Comparison of ENCODE assay signal across 13 cellular contexts in the genomic region with DNA sequence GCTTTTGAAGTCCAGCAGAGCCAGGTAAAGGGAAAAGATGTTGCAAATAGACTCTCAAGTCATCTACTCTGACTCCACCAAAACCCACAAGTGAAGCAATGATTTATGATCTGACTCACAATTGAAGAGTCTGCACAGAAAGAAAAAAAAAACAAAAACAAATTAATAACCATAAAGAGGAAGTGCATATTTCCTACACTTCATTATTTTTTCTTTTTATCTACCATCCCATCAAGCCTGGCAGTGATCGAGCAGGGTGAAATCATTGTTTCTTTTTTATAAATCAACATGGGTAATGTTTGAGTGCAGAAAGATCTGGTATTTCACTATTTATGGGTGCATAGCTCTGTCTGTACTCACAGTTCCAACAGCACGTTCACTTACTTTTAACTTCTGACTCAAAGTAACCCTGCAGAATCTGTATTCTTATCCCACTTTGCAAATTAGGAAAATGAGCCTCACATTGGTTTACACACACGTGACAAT.
A peak's percentile ranks its signal among the peaks of the same experiment; 100 is the strongest.
DNase-seq lines count a peak whose midpoint lies in the region; ATAC-seq and TF ChIP-seq lines count a peak whose summit lies in the region.
"Had no signal": no experiment of that assay in that cellular context is flagged by ENCODE, and none has a peak within 500 bp of the region (broad histone marks: within the 10 kb centered on the region; RNA-seq: fewer than 3 reads in every experiment).

No MANE protein-coding gene starts in this region.

- no peaks in the 10 kb centered on the region for H3K27me3 Mint-ChIP-seq in osteocyte (ENCODE audit: unreplicated experiment)
- no peaks in the 10 kb centered on the region for H3K27me3 Mint-ChIP-seq in activated T-helper 2 cell treated with anti-CD3 and anti-CD28 coated beads, Interferon-gamma antibody, Interleukin-2, Interleukin-4, amounts not matched to agents 10 μg/mL and 5 μg/mL and 100 μg/mL, durations not matched to agents 14 hours and 24 hours and 36 hours (ENCODE audit: low read depth)

- H3K4me3 Mint-ChIP-seq in osteocyte (ENCODE audit: unreplicated experiment): no peak overlapping the region
- no peak overlapping the region for H3K4me3 Mint-ChIP-seq in activated T-helper 2 cell treated with anti-CD3 and anti-CD28 coated beads, Interferon-gamma antibody, Interleukin-2, Interleukin-4, amounts not matched to agents 10 μg/mL and 5 μg/mL and 100 μg/mL, durations not matched to agents 14 hours and 24 hours and 36 hours (ENCODE audit: low read depth)
- H3K4me3 Mint-ChIP-seq: WTC11 had no signal

- peak overlapping the region; percentile 67 for H3K27ac Mint-ChIP-seq in osteocyte (ENCODE audit: unreplicated experiment)
- H3K27ac Mint-ChIP-seq in activated T-helper 2 cell treated with anti-CD3 and anti-CD28 coated beads, Interferon-gamma antibody, Interleukin-2, Interleukin-4, amounts not matched to agents 10 μg/mL and 5 μg/mL and 100 μg/mL, durations not matched to agents 14 hours and 24 hours and 36 hours: no peak overlapping the region
- H3K27ac Mint-ChIP-seq: WTC11 had no signal

- peak; percentile 96 for DNase-seq in EH (ENCODE audit: low read depth)
- DNase-seq in NOMO-1 treated with DMSO at 0.1 percent for 48 hours (lab: John Stamatoyannopoulos, UW; ENCODE audit: unreplicated experiment): peak; percentile 75
- DNase-seq in epithelial cell of esophagus (ENCODE audit: low read depth): peak; percentile 86
- DNase-seq in osteocyte (ENCODE audit: extremely low spot score, unreplicated experiment): no peak
- no peak for DNase-seq in activated T-helper 2 cell treated with anti-CD3 and anti-CD28 coated beads, Interferon-gamma antibody, Interleukin-2, Interleukin-4, amounts not matched to agents 10 μg/mL and 5 μg/mL and 100 μg/mL, durations not matched to agents 14 hours and 24 hours and 36 hours (ENCODE audit: low spot score)
- DNase-seq in DMS 273 treated with DMSO at 0.1 percent for 48 hours (lab: John Stamatoyannopoulos, UW): no peak
- DNase-seq in activated gamma-delta T cell (lab: John Stamatoyannopoulos, UW): no peak
- DNase-seq: activated naive CD4-positive, alpha-beta T cell; effector memory CD4-positive, alpha-beta T cell; MM.1S; psoas muscle had no signal

- no peak overlapping the region for H3K4me3 ChIP-seq in epithelial cell of esophagus (ENCODE audit: low read length)
- H3K4me3 ChIP-seq: psoas muscle had no signal

- intact Hi-C loops in activated T-helper 2 cell treated with anti-CD3 and anti-CD28 coated beads, Interferon-gamma antibody, Interleukin-2, Interleukin-4, amounts not matched to agents 10 μg/mL and 5 μg/mL and 100 μg/mL, durations not matched to agents 14 hours and 24 hours and 36 hours (cut with micrococcal nuclease): no loop called here

- H3K36me3 Mint-ChIP-seq in osteocyte (ENCODE audit: unreplicated experiment): no peaks in the 10 kb centered on the region
- no peaks in the 10 kb centered on the region for H3K36me3 Mint-ChIP-seq in activated T-helper 2 cell treated with anti-CD3 and anti-CD28 coated beads, Interferon-gamma antibody, Interleukin-2, Interleukin-4, amounts not matched to agents 10 μg/mL and 5 μg/mL and 100 μg/mL, durations not matched to agents 14 hours and 24 hours and 36 hours (ENCODE audit: low read depth)
- H3K36me3 Mint-ChIP-seq: WTC11 had no signal

- no peak for ATAC-seq in GM19455 (IDR thresholded peaks at IDR 0.05; ENCODE audit: unreplicated experiment)
- ATAC-seq: psoas muscle, WTC11 had no signal

- no peak for TF ChIP-seq CTCF in epithelial cell of esophagus (IDR thresholded peaks at IDR 0.05; ENCODE audit: insufficient read depth, low read depth, low read length, missing control alignments)
- TF ChIP-seq CTCF in osteocyte (IDR thresholded peaks at IDR 0.05): no peak

- peaks cover 57% of the 10 kb centered on the region for H3K4me1 Mint-ChIP-seq in osteocyte (ENCODE audit: unreplicated experiment)
- H3K4me1 Mint-ChIP-seq in activated T-helper 2 cell treated with anti-CD3 and anti-CD28 coated beads, Interferon-gamma antibody, Interleukin-2, Interleukin-4, amounts not matched to agents 10 μg/mL and 5 μg/mL and 100 μg/mL, durations not matched to agents 14 hours and 24 hours and 36 hours (ENCODE audit: low read depth): no peaks in the 10 kb centered on the region

- no peaks in the 10 kb centered on the region for H3K9me3 Mint-ChIP-seq in osteocyte (ENCODE audit: unreplicated experiment)
- H3K9me3 Mint-ChIP-seq in activated T-helper 2 cell treated with anti-CD3 and anti-CD28 coated beads, Interferon-gamma antibody, Interleukin-2, Interleukin-4, amounts not matched to agents 10 μg/mL and 5 μg/mL and 100 μg/mL, durations not matched to agents 14 hours and 24 hours and 36 hours: no peaks in the 10 kb centered on the region

Comparison
In these comparisons a context has a peak if more than half of its experiments do, and no peak if none do; other contexts are left out.
1. DNase-seq: peak in EH (single experiment), NOMO-1 treated with DMSO at 0.1 percent for 48 hours (single experiment) and epithelial cell of esophagus (single experiment); none in osteocyte (single experiment), activated T-helper 2 cell treated with anti-CD3 and anti-CD28 coated beads, Interferon-gamma antibody, Interleukin-2, Interleukin-4, amounts not matched to agents 10 μg/mL and 5 μg/mL and 100 μg/mL, durations not matched to agents 14 hours and 24 hours and 36 hours (single experiment), DMS 273 treated with DMSO at 0.1 percent for 48 hours (single experiment) and activated gamma-delta T cell (single experiment).